ENCODE assay signal across 15 cellular contexts in the genomic region with DNA sequence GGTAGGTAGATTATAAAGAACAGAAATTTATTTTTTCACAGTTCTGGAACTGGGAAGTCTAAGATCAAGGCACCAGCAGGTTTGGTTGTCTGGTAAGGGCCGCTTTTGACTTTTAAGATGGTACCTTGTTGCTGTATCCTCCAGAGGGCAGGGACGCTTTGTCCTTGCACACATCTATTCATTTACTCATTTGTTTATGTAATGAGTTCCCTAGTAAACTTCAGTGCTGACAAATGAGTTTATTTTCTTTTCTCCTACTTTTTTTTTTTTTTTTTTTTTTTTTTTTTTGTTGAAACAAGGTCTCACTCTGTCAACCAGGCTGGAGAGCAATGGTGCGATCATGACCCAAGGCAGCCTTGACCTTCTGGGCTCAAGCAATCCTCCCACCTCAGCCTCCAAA.
DNase-seq lines count a peak whose midpoint lies in the region; ATAC-seq, FAIRE-seq and TF ChIP-seq lines count a peak whose summit lies in the region.
"Had no signal": no experiment of that assay in that cellular context is flagged by ENCODE, and none has a peak within 500 bp of the region (broad histone marks: within the 10 kb centered on the region; RNA-seq: fewer than 3 reads in every experiment).

No MANE protein-coding gene starts in this region.

- DNase-seq in EH (ENCODE audit: low read depth): peak; percentile 68
- peak; percentile 10 for DNase-seq in HT1080 (ENCODE audit: low read depth)
- peak; percentile 64 for DNase-seq in iris pigment epithelial cell (ENCODE audit: low read depth)
- no peak for DNase-seq in GM12891 (ENCODE audit: insufficient read length, low spot score)
- no peak for DNase-seq in activated naive CD8-positive, alpha-beta T cell treated with anti-CD3 and anti-CD28 coated beads, Interleukin-2, amount 50 U/mL, for 24 hours
- no peak for DNase-seq in NCI-H1092 treated with DMSO at 0.1 percent for 48 hours (lab: John Stamatoyannopoulos, UW)
- DNase-seq: COR-L47, KG1, NCI-H2029, NCI-H82, sigmoid colon, T-helper 9 cell had no signal

- H3K4me1 Mint-ChIP-seq in activated naive CD8-positive, alpha-beta T cell treated with anti-CD3 and anti-CD28 coated beads, Interleukin-2, amount 50 U/mL, for 24 hours: no peaks in the 10 kb centered on the region
- H3K4me1 Mint-ChIP-seq: activated naive CD4-positive, alpha-beta T cell treated with anti-CD3 and anti-CD28 coated beads, Interleukin-2, amount 50 U/mL, for 24 hours; neural crest cell had no signal

- H3K27me3 Mint-ChIP-seq in activated naive CD8-positive, alpha-beta T cell treated with anti-CD3 and anti-CD28 coated beads, Interleukin-2, amount 50 U/mL, for 24 hours: no peaks in the 10 kb centered on the region
- H3K27me3 Mint-ChIP-seq: activated naive CD4-positive, alpha-beta T cell treated with anti-CD3 and anti-CD28 coated beads, Interleukin-2, amount 50 U/mL, for 24 hours had no signal

- TF ChIP-seq CTCF in WI38 (IDR thresholded peaks at IDR 0.05; ENCODE audit: low read depth, low read length): peak; percentile 13; the same call in 1 of the 2 replicates

- no peak for TF ChIP-seq POLR2A in GM12891 (IDR thresholded peaks at IDR 0.05; ENCODE audit: low read depth, low read length)

- H3K36me3 Mint-ChIP-seq in activated naive CD8-positive, alpha-beta T cell treated with anti-CD3 and anti-CD28 coated beads, Interleukin-2, amount 50 U/mL, for 24 hours (ENCODE audit: low read depth): no peaks in the 10 kb centered on the region

- no peak overlapping the region for H3K4me3 ChIP-seq in WI38 (ENCODE audit: low read depth, low read length)
- H3K4me3 ChIP-seq: sigmoid colon had no signal

- ATAC-seq in activated naive CD8-positive, alpha-beta T cell treated with anti-CD3 and anti-CD28 coated beads, Interleukin-2, amount 50 U/mL, for 24 hours: no peak

- no peak overlapping the region for H3K4me3 Mint-ChIP-seq in activated naive CD8-positive, alpha-beta T cell treated with anti-CD3 and anti-CD28 coated beads, Interleukin-2, amount 50 U/mL, for 24 hours
- H3K4me3 Mint-ChIP-seq: activated naive CD4-positive, alpha-beta T cell treated with anti-CD3 and anti-CD28 coated beads, Interleukin-2, amount 50 U/mL, for 24 hours; neural crest cell had no signal

- FAIRE-seq in GM12891 (lab: Jason Lieb, UNC): no peak

- H3K9me3 Mint-ChIP-seq in activated naive CD8-positive, alpha-beta T cell treated with anti-CD3 and anti-CD28 coated beads, Interleukin-2, amount 50 U/mL, for 24 hours: no peaks in the 10 kb centered on the region
- H3K9me3 Mint-ChIP-seq: activated naive CD4-positive, alpha-beta T cell treated with anti-CD3 and anti-CD28 coated beads, Interleukin-2, amount 50 U/mL, for 24 hours had no signal

- no peak overlapping the region for H3K27ac Mint-ChIP-seq in activated naive CD8-positive, alpha-beta T cell treated with anti-CD3 and anti-CD28 coated beads, Interleukin-2, amount 50 U/mL, for 24 hours
- H3K27ac Mint-ChIP-seq: activated naive CD4-positive, alpha-beta T cell treated with anti-CD3 and anti-CD28 coated beads, Interleukin-2, amount 50 U/mL, for 24 hours had no signal

TF ChIP-seq in GM12891, 5 proteins besides CTCF, POLR2A, EP300 and RAD21:
- TF ChIP-seq POLR2AphosphoS5 (IDR thresholded peaks at IDR 0.05; ENCODE audit: low read depth, low read length) (no peak), TAF1 (IDR thresholded peaks at IDR 0.05; ENCODE audit: low read depth, low read length) (no peak), SPI1 (IDR thresholded peaks at IDR 0.05; ENCODE audit: low read depth, low read length) (no peak), PAX5 (IDR thresholded peaks at IDR 0.05; ENCODE audit: insufficient read depth, low read length, severe bottlenecking) (no peak), POU2F2 (IDR thresholded peaks at IDR 0.05; ENCODE audit: low read depth, low read length) (no peak)

Comparison
In these comparisons a context has a peak if more than half of its experiments do, and no peak if none do; other contexts are left out.
1. DNase-seq: peak in EH (single experiment), HT1080 (single experiment) and iris pigment epithelial cell (single experiment); none in GM12891 (single experiment), activated naive CD8-positive, alpha-beta T cell treated with anti-CD3 and anti-CD28 coated beads, Interleukin-2, amount 50 U/mL, for 24 hours (single experiment) and NCI-H1092 treated with DMSO at 0.1 percent for 48 hours (single experiment).